In genomic region chr4:8332038-8332857, GRCh38 we compare ENCODE assay signal across 25 cellular contexts.
"Had no signal": no experiment of that assay in that cellular context is flagged by ENCODE, and none has a peak within 500 bp of the region (broad histone marks: within the 10 kb centered on the region; RNA-seq: fewer than 3 reads in every experiment).

No MANE protein-coding gene starts in this region.

- H3K4me1 ChIP-seq: parathyroid adenoma had no signal

- H3K27me3 ChIP-seq: brain microvascular endothelial cell, neutrophil had no signal

- H3K36me3 ChIP-seq: brain microvascular endothelial cell, neutrophil had no signal

- H3K4me3 ChIP-seq: mucosa of descending colon had no signal

- H3K27ac ChIP-seq: brain microvascular endothelial cell, epithelial cell of prostate, neutrophil, parathyroid adenoma, VCaP had no signal

- H3K9me3 ChIP-seq: mucosa of descending colon, neutrophil had no signal

- DNase-seq: activated CD4-positive, alpha-beta T cell treated with anti-CD3 and anti-CD28 coated beads for 48 hours; activated CD8-positive, alpha-beta memory T cell treated with anti-CD3 and anti-CD28 coated beads, Interleukin-2, amount 50 U/mL, for 4 hours; activated CD8-positive, alpha-beta T cell treated with anti-CD3 and anti-CD28 coated beads, Interleukin-2, amount 10 ng/mL, durations not matched to agents 7 days and 5 days; activated naive CD4-positive, alpha-beta T cell; activated naive CD8-positive, alpha-beta T cell treated with anti-CD3 and anti-CD28 coated beads, Interleukin-2, amount 10 ng/mL, durations not matched to agents 7 days and 5 days; brain microvascular endothelial cell; cerebellar nuclear complex; effector memory CD8-positive, alpha-beta T cell; foreskin melanocyte; immature natural killer cell; mucosa of descending colon; naive thymus-derived CD4-positive, alpha-beta T cell; retina; stimulated activated CD4-positive, alpha-beta T cell treated with anti-CD3 and anti-CD28 coated beads, Interleukin-15, amount 100 ng/mL, for 24 hours; stimulated activated CD4-positive, alpha-beta T cell treated with anti-CD3 and anti-CD28 coated beads, Interleukin-4, amount 100 ng/mL, for 1 hour; stimulated activated naive CD4-positive, alpha-beta T cell; substantia nigra; T-helper 1 cell; trophoblast cell had no signal

- ATAC-seq: activated CD8-positive, alpha-beta T cell treated with anti-CD3 and anti-CD28 coated beads, Interleukin-2, amount 10 ng/mL, durations not matched to agents 7 days and 5 days; effector memory CD8-positive, alpha-beta T cell; left colon; mucosa of descending colon; naive thymus-derived CD4-positive, alpha-beta T cell; SK-N-SH treated with all-trans-retinoic acid at 6 μM for 48 hours had no signal
